Comparison of ENCODE assay signal across 18 cellular contexts in genomic region chr2:128378231-128379020, GRCh38. TPM values are rescaled to one million over a fixed set of nuclear protein-coding genes. Genes with fewer than 3 reads are reported as not detected.
A peak's percentile ranks its signal among the peaks of the same experiment; 100 is the strongest.
DNase-seq lines count a peak whose midpoint lies in the region; ATAC-seq, FAIRE-seq and TF ChIP-seq lines count a peak whose summit lies in the region.
"Had no signal": no experiment of that assay in that cellular context is flagged by ENCODE, and none has a peak within 500 bp of the region (broad histone marks: within the 10 kb centered on the region; RNA-seq: fewer than 3 reads in every experiment).

No MANE protein-coding gene starts in this region.

- peaks cover 36% of the 10 kb centered on the region for H3K4me1 Mint-ChIP-seq in stimulated activated effector memory CD8-positive, alpha-beta T cell treated with anti-CD3 and anti-CD28 coated beads, Interleukin-12 subunit alpha, Interleukin-12 subunit beta, amount 100 ng/mL, for 72 hours

- H3K9me3 ChIP-seq in left ventricle myocardium inferior (replicated peaks) (no peaks in the 10 kb centered on the region), heart right ventricle (no peaks in the 10 kb centered on the region), kidney (ENCODE audit: control insufficient read depth in 1 of 2, low read length in 2 of 2) (no peaks in the 10 kb centered on the region)
- H3K9me3 ChIP-seq: gastrocnemius medialis had no signal

- no peaks in the 10 kb centered on the region for H3K36me3 ChIP-seq in left ventricle myocardium inferior
- H3K36me3 ChIP-seq in heart right ventricle: no peaks in the 10 kb centered on the region
- H3K36me3 ChIP-seq in kidney (ENCODE audit: control insufficient read depth in 1 of 2, insufficient read depth in 2 of 2, low read length in 2 of 2): no peaks in the 10 kb centered on the region
- H3K36me3 ChIP-seq: gastrocnemius medialis had no signal

- H3K27ac Mint-ChIP-seq in stimulated activated effector memory CD8-positive, alpha-beta T cell treated with anti-CD3 and anti-CD28 coated beads, Interleukin-12 subunit alpha, Interleukin-12 subunit beta, amount 100 ng/mL, for 72 hours: no peak overlapping the region
- H3K27ac Mint-ChIP-seq: activated T-cell treated with anti-CD3 and anti-CD28 coated beads, Interleukin-2, amount 50 U/mL, for 72 hours; T-helper 1 cell treated with Interleukin-12 subunit alpha and Interleukin-12 subunit beta and Interleukin-4 antibody, amounts not matched to agents 30 μg/mL and 1 μg/mL, for 36 hours had no signal

- TF ChIP-seq CTCF in left ventricle myocardium inferior (IDR thresholded peaks at IDR 0.05; ENCODE audit: borderline replicate concordance): no peak
- TF ChIP-seq CTCF in heart right ventricle (IDR thresholded peaks at IDR 0.05): no peak
- no peak for TF ChIP-seq CTCF in kidney (IDR thresholded peaks at IDR 0.05; ENCODE audit: borderline replicate concordance, extremely low read depth, insufficient read depth)

- peak overlapping the region; percentile 65 for H3K27ac ChIP-seq in left ventricle myocardium inferior (replicated peaks)
- H3K27ac ChIP-seq in heart right ventricle: peak overlapping the region in 2 of 10 donors; percentile 40 to 54
- H3K27ac ChIP-seq in kidney (ENCODE audit: low read depth in 2 of 2, low read length in 2 of 2): no peak overlapping the region
- H3K27ac ChIP-seq: gastrocnemius medialis, KMS-11, PC-9 had no signal

- no peaks in the 10 kb centered on the region for H3K36me3 Mint-ChIP-seq in stimulated activated effector memory CD8-positive, alpha-beta T cell treated with anti-CD3 and anti-CD28 coated beads, Interleukin-12 subunit alpha, Interleukin-12 subunit beta, amount 100 ng/mL, for 72 hours

- no peak for DNase-seq in left ventricle myocardium inferior
- no peak for DNase-seq in heart right ventricle
- DNase-seq in kidney: peak; percentile 68
- peak; percentile 47 for DNase-seq in retina
- no peak for DNase-seq in stimulated activated effector memory CD8-positive, alpha-beta T cell treated with anti-CD3 and anti-CD28 coated beads, Interleukin-12 subunit alpha, Interleukin-12 subunit beta, amount 100 ng/mL, for 72 hours (ENCODE audit: low spot score in 2 of 2)
- DNase-seq in NCI-H1417 treated with DMSO at 0.1 percent for 48 hours (lab: John Stamatoyannopoulos, UW): no peak
- no peak for DNase-seq in COLO668 (lab: John Stamatoyannopoulos, UW; ENCODE audit: unreplicated experiment)
- DNase-seq: activated CD4-positive, alpha-beta T cell treated with anti-CD3 and anti-CD28 coated beads for 4 hours; activated T-cell treated with anti-CD3 and anti-CD28 coated beads, Interleukin-2, amount 50 U/mL, for 72 hours; GDM1; PC-9; stimulated activated naive CD8-positive, alpha-beta T cell treated with anti-CD3 and anti-CD28 coated beads, Interleukin-15, Interleukin-2, amounts not matched to agents 100 U/mL and 50 U/mL, for 24 hours had no signal

- no peak overlapping the region for H3K4me3 Mint-ChIP-seq in stimulated activated effector memory CD8-positive, alpha-beta T cell treated with anti-CD3 and anti-CD28 coated beads, Interleukin-12 subunit alpha, Interleukin-12 subunit beta, amount 100 ng/mL, for 72 hours
- H3K4me3 Mint-ChIP-seq: activated T-cell treated with anti-CD3 and anti-CD28 coated beads, Interleukin-2, amount 50 U/mL, for 72 hours; T-helper 1 cell treated with Interleukin-12 subunit alpha and Interleukin-12 subunit beta and Interleukin-4 antibody, amounts not matched to agents 30 μg/mL and 1 μg/mL, for 36 hours had no signal

- H3K9me3 Mint-ChIP-seq in stimulated activated effector memory CD8-positive, alpha-beta T cell treated with anti-CD3 and anti-CD28 coated beads, Interleukin-12 subunit alpha, Interleukin-12 subunit beta, amount 100 ng/mL, for 72 hours: no peaks in the 10 kb centered on the region
- H3K9me3 Mint-ChIP-seq: activated T-cell treated with anti-CD3 and anti-CD28 coated beads, Interleukin-2, amount 50 U/mL, for 72 hours; T-helper 1 cell treated with Interleukin-12 subunit alpha and Interleukin-12 subunit beta and Interleukin-4 antibody, amounts not matched to agents 30 μg/mL and 1 μg/mL, for 36 hours had no signal

- ATAC-seq in heart right ventricle (no peak), GM21423 (IDR thresholded peaks at IDR 0.05; ENCODE audit: unreplicated experiment) (no peak)
- ATAC-seq in stimulated activated effector memory CD8-positive, alpha-beta T cell treated with anti-CD3 and anti-CD28 coated beads, Interleukin-12 subunit alpha, Interleukin-12 subunit beta, amount 100 ng/mL, for 72 hours: no peak
- ATAC-seq: activated T-cell treated with anti-CD3 and anti-CD28 coated beads, Interleukin-2, amount 50 U/mL, for 72 hours; stimulated activated naive CD8-positive, alpha-beta T cell treated with anti-CD3 and anti-CD28 coated beads, Interleukin-15, Interleukin-2, amounts not matched to agents 100 U/mL and 50 U/mL, for 24 hours had no signal

- H3K9ac ChIP-seq in kidney (ENCODE audit: low read length in 2 of 2): peak overlapping the region in 1 of 2 donors; percentile 15
- H3K9ac ChIP-seq: KMS-11 had no signal

- WGBS in heart right ventricle, 2 donors: 85 to 88% methylated on average over 16 of the region's 16 CpGs

- H3K27me3 ChIP-seq in left ventricle myocardium inferior (ENCODE audit: low read depth): no peaks in the 10 kb centered on the region
- H3K27me3 ChIP-seq in heart right ventricle: no peaks in the 10 kb centered on the region
- H3K27me3 ChIP-seq: dorsolateral prefrontal cortex, gastrocnemius medialis had no signal

- peaks cover 38% of the 10 kb centered on the region for H3K4me1 ChIP-seq in left ventricle myocardium inferior
- peaks cover 13 to 40% (median 34%) of the 10 kb centered on the region in 9 donors for H3K4me1 ChIP-seq in heart right ventricle
- H3K4me1 ChIP-seq in kidney (ENCODE audit: control insufficient read depth in 1 of 2, insufficient read depth in 1 of 2, low read depth in 1 of 2, low read length in 2 of 2): peaks cover 3 to 37% of the 10 kb centered on the region in 2 donors
- H3K4me1 ChIP-seq: gastrocnemius medialis had no signal

- no peak for FAIRE-seq in kidney (lab: Jason Lieb, UNC)
- FAIRE-seq: GM18507 had no signal

- no peak overlapping the region for H3K4me3 ChIP-seq in left ventricle myocardium inferior
- H3K4me3 ChIP-seq in heart right ventricle: no peak overlapping the region
- H3K4me3 ChIP-seq in kidney (ENCODE audit: low read length in 2 of 2): no peak overlapping the region
- H3K4me3 ChIP-seq: dorsolateral prefrontal cortex, gastrocnemius medialis, PC-9 had no signal

- intact Hi-C loops in left ventricle myocardium inferior (cut with micrococcal nuclease): no loop called here
- intact Hi-C loops in heart right ventricle (cut with DNase I): no loop called here
- intact Hi-C loops in kidney (cut with DNase I): no loop called here

RNA-seq across cellular contexts. Expression of gene HS6ST1, which starts 59.8 kb away (rescaled TPM):
- 26.7 TPM for total RNA-seq in left ventricle myocardium inferior
- total RNA-seq in heart right ventricle: 10 to 100 TPM; 14.6 to 51.6 (median 19.0) TPM
- polyA plus RNA-seq in heart right ventricle: 10 to 100 TPM; 10.5 to 13.6 TPM
- 73.9 TPM for total RNA-seq in kidney
- polyA plus RNA-seq in kidney (ENCODE audit: insufficient read depth, low read depth, low replicate concordance): 49.6 TPM

Comparison
In these comparisons a context has a peak if more than half of its experiments do, and no peak if none do; other contexts are left out.
1. DNase-seq: peak in kidney (single experiment) and retina (single experiment); none in left ventricle myocardium inferior (single experiment), heart right ventricle (0 of 2), stimulated activated effector memory CD8-positive, alpha-beta T cell treated with anti-CD3 and anti-CD28 coated beads, Interleukin-12 subunit alpha, Interleukin-12 subunit beta, amount 100 ng/mL, for 72 hours (0 of 2), NCI-H1417 treated with DMSO at 0.1 percent for 48 hours (single experiment) and COLO668 (single experiment).